Comparison of ENCODE assay signal across 13 cellular contexts in the genomic region with DNA sequence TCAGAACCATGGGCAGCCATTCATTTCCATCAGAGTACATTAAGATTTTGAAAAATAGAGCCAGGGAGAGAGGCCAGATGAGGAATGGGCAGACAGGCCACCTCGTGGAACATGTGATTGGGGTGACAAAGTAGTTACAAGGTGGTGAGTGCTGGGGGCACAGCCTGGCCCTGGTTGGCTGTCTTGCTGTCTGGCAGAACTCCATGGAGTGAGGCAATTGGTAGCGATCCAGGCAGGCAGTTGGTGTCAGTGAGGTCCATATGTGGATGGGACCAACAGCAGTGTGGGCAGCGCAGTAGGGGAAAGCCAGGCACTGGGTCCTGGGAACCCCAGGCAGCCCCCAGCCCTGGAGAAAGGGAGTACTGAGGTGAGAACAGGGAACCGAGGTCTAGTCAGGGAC.
DNase-seq lines count a peak whose midpoint lies in the region; ATAC-seq, FAIRE-seq and TF ChIP-seq lines count a peak whose summit lies in the region.
"Had no signal": no experiment of that assay in that cellular context is flagged by ENCODE, and none has a peak within 500 bp of the region (broad histone marks: within the 10 kb centered on the region; RNA-seq: fewer than 3 reads in every experiment).

No MANE protein-coding gene starts in this region.

- TF ChIP-seq EP300 in H1 (IDR thresholded peaks at IDR 0.05; ENCODE audit: borderline replicate concordance in 1 of 2, low read depth in 2 of 2, low read length in 2 of 2) (no peak), ovary (IDR thresholded peaks at IDR 0.05) (no peak)

- no peak overlapping the region for H2BK120ac ChIP-seq in H1 (replicated peaks; ENCODE audit: low read depth, low read length)

- H2BK5ac ChIP-seq in H1 (ENCODE audit: low read depth, low read length), result no peak overlapping the region

- ATAC-seq in left ventricle myocardium superior, result peak; percentile 43

- H4K8ac ChIP-seq in H1 (ENCODE audit: extremely low read depth, insufficient read depth, low read length), result peak overlapping the region; percentile 38; the same call in 1 of the 2 replicates

- no peak overlapping the region for H3K56ac ChIP-seq in H1 (replicated peaks; ENCODE audit: insufficient read length, low read depth, low read length)

- no peak for DNase-seq in left ventricle myocardium superior
- DNase-seq in cardiac septum (ENCODE audit: low spot score), result no peak
- peak; percentile 89 to 95 for DNase-seq in NCI-H446 (lab: John Stamatoyannopoulos, UW)
- DNase-seq in H1 (ENCODE audit: low read depth in 1 of 2, low spot score in 2 of 2), result no peak
- no peak for DNase-seq in activated gamma-delta T cell treated with Interleukin-2 at 50 U/mL for 16 hours
- DNase-seq in ovary, result no peak
- DNase-seq in MG63, result no peak
- DNase-seq: BE2C; CD4-positive, alpha-beta memory T cell had no signal

- H3K23me2 ChIP-seq in H1 (ENCODE audit: low read depth, low read length), result no peaks in the 10 kb centered on the region

- no peaks in the 10 kb centered on the region for H3K9me3 ChIP-seq in H1 (ENCODE audit: insufficient read depth in 2 of 2, low read depth in 1 of 2, low read length in 1 of 2)
- H3K9me3 ChIP-seq in ovary, result no peaks in the 10 kb centered on the region
- no peaks in the 10 kb centered on the region for H3K9me3 ChIP-seq in MG63
- H3K9me3 ChIP-seq: BE2C had no signal

- TF ChIP-seq RAD21 in H1 (IDR thresholded peaks at IDR 0.05 in 1 of 2, conservative IDR thresholded peaks at IDR 0.05 in 1 of 2; ENCODE audit: low read depth in 2 of 2, low read length in 2 of 2), result no peak

- H4K5ac ChIP-seq in H1 (ENCODE audit: insufficient read length, low read depth, low read length), result no peak overlapping the region

- H3K4me3 ChIP-seq in H1 (ENCODE audit: extremely low read depth in 1 of 4, insufficient read depth in 2 of 4, low read depth in 3 of 4, low read length in 4 of 4) (no peak overlapping the region), ovary (no peak overlapping the region), MG63 (no peak overlapping the region)

- no peak overlapping the region for H2BK20ac ChIP-seq in H1 (ENCODE audit: low read length)

- TF ChIP-seq CTCF in H1 (IDR thresholded peaks at IDR 0.05; ENCODE audit: control extremely low read depth in 1 of 3, insufficient read depth in 1 of 3, low read depth in 1 of 3, low read length in 3 of 3) (no peak), ovary (IDR thresholded peaks at IDR 0.05) (no peak)

- no peak overlapping the region for H2BK12ac ChIP-seq in H1 (ENCODE audit: low read depth, low read length)

- POLR2A ChIA-PET in H1 (lab: Charles Lee; ENCODE audit: partially characterized antibody), result no interaction called here

- CTCF ChIA-PET in H1 (lab: Charles Lee; ENCODE audit: partially characterized antibody), result interaction anchor here (1.9 kb wide), 1 partner anchor 13 kb away, joined by 8 read pairs; no protein-coding TSS in a partner anchor

- no peak overlapping the region for H2AFZ ChIP-seq in H1 (ENCODE audit: low read length)

- no peak overlapping the region; a peak in 1 of 7 replicates for H3K9ac ChIP-seq in H1 (replicated peaks in 1 of 4; ENCODE audit: extremely low read depth in 1 of 4, low read depth in 3 of 4, low read length in 3 of 4)

- H3K18ac ChIP-seq in H1 (ENCODE audit: extremely low read depth, low read length), result no peak overlapping the region

- FAIRE-seq in H1 (lab: Jason Lieb, UNC), result no peak
- FAIRE-seq: A204.1, GM18507, H54 had no signal

- WGBS in H1 (ENCODE audit: extremely low coverage in 1 of 2, insufficient coverage in 1 of 2, insufficient read length in 1 of 2, insufficient replicate concordance in 2 of 2, low coverage in 1 of 2, low lambda C conversion rate in 2 of 2, missing lambda C conversion rate in 1 of 2), 2 experiments, result 89% methylated on average over 4 of the region's 4 CpGs; no CpG with 5 or more reads in 1 of the 2 experiments
- WGBS in ovary, 3 donors, result 88 to 92% (median 90%) methylated on average over 4 of the region's 4 CpGs

- H3K4me1 ChIP-seq in H1 (replicated peaks in 1 of 4; ENCODE audit: control insufficient read depth in 3 of 4, insufficient read depth in 4 of 4, low read length in 3 of 4) (no peaks in the 10 kb centered on the region), ovary (ENCODE audit: insufficient read depth) (no peaks in the 10 kb centered on the region)
- H3K4me1 ChIP-seq: BE2C had no signal

- H3K14ac ChIP-seq in H1 (ENCODE audit: insufficient read length), result no peak overlapping the region

- H3K79me2 ChIP-seq in H1 (ENCODE audit: control insufficient read depth in 1 of 2, insufficient read depth in 2 of 2, low read length in 2 of 2), result no peaks in the 10 kb centered on the region

- no peak overlapping the region for H3K4me2 ChIP-seq in H1 (ENCODE audit: insufficient read depth in 1 of 2, low read depth in 2 of 2, low read length in 2 of 2)

- H2AK5ac ChIP-seq in H1 (ENCODE audit: low read depth, low read length), result no peak overlapping the region

- H3K27ac ChIP-seq in H1 (ENCODE audit: low read depth, low read length), result no peak overlapping the region
- no peak overlapping the region for H3K27ac ChIP-seq in ovary
- H3K27ac ChIP-seq: C4-2B had no signal

- no peak overlapping the region for H2BK15ac ChIP-seq in H1 (ENCODE audit: low read length)

- H4K20me1 ChIP-seq in H1 (replicated peaks in 1 of 2; ENCODE audit: control insufficient read depth in 1 of 2, insufficient read depth in 2 of 2, low read length in 2 of 2), result no peaks in the 10 kb centered on the region

- intact Hi-C loops in left ventricle myocardium superior (cut with micrococcal nuclease), result no loop called here
- intact Hi-C loops in cardiac septum (cut with DNase I), result no loop called here
- intact Hi-C loops in ovary (cut with DNase I), result no loop called here

- TF ChIP-seq POLR2A in H1 (IDR thresholded peaks at IDR 0.05; ENCODE audit: control extremely low read depth in 1 of 2, low read depth in 2 of 2, low read length in 2 of 2) (no peak), ovary (IDR thresholded peaks at IDR 0.05) (no peak)

- H4K91ac ChIP-seq in H1 (replicated peaks; ENCODE audit: insufficient read length, low read length), result no peak overlapping the region

- no peak overlapping the region for H3K4ac ChIP-seq in H1 (replicated peaks; ENCODE audit: insufficient read length, low read depth, low read length)

- H3K23ac ChIP-seq in H1 (ENCODE audit: insufficient read length), result no peak overlapping the region

- H3K79me1 ChIP-seq in H1 (ENCODE audit: low read depth, low read length), result no peaks in the 10 kb centered on the region

- H3K27me3 ChIP-seq in H1 (replicated peaks in 1 of 4; ENCODE audit: control insufficient read depth in 3 of 4, extremely low read depth in 1 of 4, insufficient read depth in 3 of 4, low read length in 3 of 4) (no peaks in the 10 kb centered on the region), ovary (no peaks in the 10 kb centered on the region), MG63 (no peaks in the 10 kb centered on the region)

- H3K36me3 ChIP-seq in H1 (ENCODE audit: control insufficient read depth in 2 of 4, insufficient read depth in 4 of 4, low read length in 3 of 4), result no peaks in the 10 kb centered on the region
- no peaks in the 10 kb centered on the region for H3K36me3 ChIP-seq in ovary
- no peaks in the 10 kb centered on the region for H3K36me3 ChIP-seq in MG63
- H3K36me3 ChIP-seq: BE2C had no signal

TF ChIP-seq in H1, 55 proteins besides CTCF, POLR2A, EP300 and RAD21:
- no peak for TF ChIP-seq CREB1 (IDR thresholded peaks at IDR 0.05)
- no peak for TF ChIP-seq CBX8 (IDR thresholded peaks at IDR 0.05; ENCODE audit: borderline replicate concordance, low read depth, low read length)
- TF ChIP-seq TAF1 (IDR thresholded peaks at IDR 0.05; ENCODE audit: low read depth, low read length), result no peak
- TF ChIP-seq, protein P1, sequence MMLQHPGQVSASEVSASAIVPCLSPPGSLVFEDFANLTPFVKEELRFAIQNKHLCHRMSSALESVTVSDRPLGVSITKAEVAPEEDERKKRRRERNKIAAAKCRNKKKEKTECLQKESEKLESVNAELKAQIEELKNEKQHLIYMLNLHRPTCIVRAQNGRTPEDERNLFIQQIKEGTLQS (IDR thresholded peaks at IDR 0.05; ENCODE audit: insufficient read depth, low read depth, low read length), result no peak
- no peak for TF ChIP-seq SIN3A (conservative IDR thresholded peaks at IDR 0.05 in 1 of 2, IDR thresholded peaks at IDR 0.05 in 1 of 2; ENCODE audit: low read depth in 1 of 2, low read length in 2 of 2)
- no peak for TF ChIP-seq CTBP2 (IDR thresholded peaks at IDR 0.05; ENCODE audit: borderline replicate concordance, insufficient read depth, insufficient read length, low read length)
- no peak for TF ChIP-seq TEAD4 (IDR thresholded peaks at IDR 0.05; ENCODE audit: low read depth, low read length)
- no peak for TF ChIP-seq SIRT6 (IDR thresholded peaks at IDR 0.05; ENCODE audit: low read length)
- TF ChIP-seq NANOG (IDR thresholded peaks at IDR 0.05; ENCODE audit: insufficient read depth, low read depth, low read length, poor library complexity, severe bottlenecking), result no peak
TF ChIP-seq in H1: peak in this region for 0.

Comparison
In these comparisons a context has a peak if more than half of its experiments do, and no peak if none do; other contexts are left out.
1. DNase-seq: peak in NCI-H446 (2 of 2); none in left ventricle myocardium superior (single experiment), cardiac septum (single experiment), H1 (0 of 2), activated gamma-delta T cell treated with Interleukin-2 at 50 U/mL for 16 hours (single experiment), ovary (0 of 5) and MG63 (single experiment).